In genomic region chr5:166722939-166723338, GRCh38 we compare ENCODE assay signal across 11 cellular contexts.
DNase-seq lines count a peak whose midpoint lies in the region; ATAC-seq, FAIRE-seq and TF ChIP-seq lines count a peak whose summit lies in the region.
"Had no signal": no experiment of that assay in that cellular context is flagged by ENCODE, and none has a peak within 500 bp of the region (broad histone marks: within the 10 kb centered on the region; RNA-seq: fewer than 3 reads in every experiment).

No MANE protein-coding gene starts in this region.

- intact Hi-C loops in K562 (cut with micrococcal nuclease), result no loop called here

- H3K9me3 ChIP-seq in GM23248 (ENCODE audit: low read depth) (no peaks in the 10 kb centered on the region), K562 (replicated peaks; ENCODE audit: control insufficient read depth, insufficient read depth, low read depth, low read length) (no peaks in the 10 kb centered on the region), liver (ENCODE audit: control insufficient read depth in 4 of 4, low read length in 3 of 4) (no peaks in the 10 kb centered on the region)
- H3K9me3 ChIP-seq: body of pancreas had no signal

- H4K20me1 ChIP-seq in GM23248 (ENCODE audit: insufficient read depth), result no peaks in the 10 kb centered on the region
- H4K20me1 ChIP-seq in K562 (replicated peaks; ENCODE audit: control insufficient read depth, insufficient read depth, low read length), result no peaks in the 10 kb centered on the region

- CTCF ChIA-PET in K562 (lab: Yijun Ruan, JAX; ENCODE audit: low intra/inter-chr PET ratio), result no interaction called here

- 47 to 70% methylated on average over 2 of the region's 2 CpGs for WGBS in GM23248 (ENCODE audit: low coverage in 1 of 2, low lambda C conversion rate in 2 of 2, missing lambda C conversion rate in 2 of 2), 2 experiments
- WGBS in K562 (ENCODE audit: insufficient coverage, low coverage, missing lambda C conversion rate), result 0% methylated on average over 2 of the region's 2 CpGs
- WGBS in liver, result 97% methylated on average over 2 of the region's 2 CpGs

- H3F3A ChIP-seq in GM23248 (ENCODE audit: insufficient read depth), result no peaks in the 10 kb centered on the region

- TF ChIP-seq RAD21 in K562 (CRISPR knock-in tag; conservative IDR thresholded peaks at IDR 0.05 in 1 of 2, IDR thresholded peaks at IDR 0.05 in 1 of 2), result no peak
- no peak for TF ChIP-seq RAD21 in liver (IDR thresholded peaks at IDR 0.05)

- FAIRE-seq in K562 (lab: Jason Lieb, UNC), result no peak

- ATAC-seq in K562 (no peak), HG02642 (IDR thresholded peaks at IDR 0.05; ENCODE audit: poor library complexity, unreplicated experiment) (no peak)
- ATAC-seq: activated T-cell treated with anti-CD3 and anti-CD28 coated beads, Interleukin-2, amount 50 U/mL, for 4 hours; body of pancreas had no signal

- POLR2A ChIA-PET in K562 (lab: Yijun Ruan, JAX), result no interaction called here

- no peak overlapping the region for H3K4me3 ChIP-seq in GM23248
- no peak overlapping the region for H3K4me3 ChIP-seq in NB4 (ENCODE audit: low read depth, low read length)
- no peak overlapping the region for H3K4me3 ChIP-seq in K562
- no peak overlapping the region for H3K4me3 ChIP-seq in liver (ENCODE audit: low read depth in 1 of 3, low read length in 3 of 3)
- H3K4me3 ChIP-seq: body of pancreas had no signal

- H3K27me3 ChIP-seq in GM23248 (replicated peaks; ENCODE audit: insufficient read depth) (no peaks in the 10 kb centered on the region), K562 (ENCODE audit: control insufficient read depth in 2 of 2, insufficient read depth in 2 of 2, low read length in 2 of 2) (no peaks in the 10 kb centered on the region), liver (ENCODE audit: control insufficient read depth in 4 of 4, insufficient read depth in 4 of 4, low read length in 3 of 4) (no peaks in the 10 kb centered on the region)
- H3K27me3 ChIP-seq: body of pancreas had no signal

- peak; percentile 2 for DNase-seq in GM23248
- DNase-seq in NB4 (ENCODE audit: low read depth), result peak; percentile 49
- DNase-seq in K562 (ENCODE audit: extremely low read depth in 1 of 4, low spot score in 3 of 4), result no peak
- no peak for DNase-seq in GDM1 (lab: John Stamatoyannopoulos, UW)
- no peak for DNase-seq in NCI-H1092 (lab: John Stamatoyannopoulos, UW)
- DNase-seq in activated CD8-positive, alpha-beta memory T cell treated with anti-CD3 and anti-CD28 coated beads, Interleukin-2, amount 50 U/mL, for 48 hours, result no peak
- DNase-seq: activated T-cell treated with anti-CD3 and anti-CD28 coated beads, Interleukin-2, amount 50 U/mL, for 4 hours; body of pancreas; NCI-H1092 treated with DMSO at 0.1 percent for 48 hours had no signal

- no peaks in the 10 kb centered on the region for H3K79me2 ChIP-seq in GM23248 (ENCODE audit: insufficient read depth)
- H3K79me2 ChIP-seq in K562 (ENCODE audit: control insufficient read depth, insufficient read depth, low read length), result no peaks in the 10 kb centered on the region

- TF ChIP-seq CTCF in NB4 (IDR thresholded peaks at IDR 0.05; ENCODE audit: low read depth, low read length) (no peak), K562 (IDR thresholded peaks at IDR 0.05 in 2 of 3, conservative IDR thresholded peaks at IDR 0.05 in 1 of 3; ENCODE audit: insufficient read depth in 2 of 3, low read depth in 1 of 3, low read length in 3 of 3) (no peak), liver (IDR thresholded peaks at IDR 0.05; ENCODE audit: low read depth, low read length, missing input control) (no peak)

- no peaks in the 10 kb centered on the region for H3K9me1 ChIP-seq in K562 (ENCODE audit: control insufficient read depth, insufficient read depth, low read length)

- H3K27ac ChIP-seq in GM23248 (no peak overlapping the region), K562 (ENCODE audit: extremely low read depth, low read depth, low read length) (no peak overlapping the region), liver (ENCODE audit: low read depth in 1 of 2, low read length in 2 of 2) (no peak overlapping the region)
- H3K27ac ChIP-seq: body of pancreas had no signal

- H3K9ac ChIP-seq in GM23248, result no peak overlapping the region
- H3K9ac ChIP-seq in K562 (ENCODE audit: insufficient read depth in 1 of 2, low read depth in 2 of 2, low read length in 2 of 2), result no peak overlapping the region
- H3K9ac ChIP-seq in liver (ENCODE audit: low read depth in 1 of 2, low read length in 2 of 2), result no peak overlapping the region

- H3K36me3 ChIP-seq in GM23248 (ENCODE audit: low read depth) (no peaks in the 10 kb centered on the region), K562 (ENCODE audit: control insufficient read depth, insufficient read depth, low read length) (no peaks in the 10 kb centered on the region), liver (ENCODE audit: control insufficient read depth in 4 of 4, insufficient read depth in 3 of 4, low read depth in 1 of 4, low read length in 3 of 4) (no peaks in the 10 kb centered on the region)

- H2AFZ ChIP-seq in GM23248 (no peak overlapping the region), K562 (ENCODE audit: low read depth, low read length) (no peak overlapping the region)

- H3K9me2 ChIP-seq in GM23248 (ENCODE audit: insufficient read depth), result no peaks in the 10 kb centered on the region

- H3K4me1 ChIP-seq in GM23248 (ENCODE audit: insufficient read depth) (no peaks in the 10 kb centered on the region), K562 (replicated peaks in 1 of 2; ENCODE audit: control insufficient read depth in 2 of 2, insufficient read depth in 2 of 2, low read length in 2 of 2) (no peaks in the 10 kb centered on the region), liver (ENCODE audit: control insufficient read depth in 4 of 4, insufficient read depth in 4 of 4, low read length in 3 of 4) (peaks cover 3 to 18% (median 16%) of the 10 kb centered on the region in 4 donors)
- H3K4me1 ChIP-seq: body of pancreas had no signal

- TF ChIP-seq EP300 in K562 (IDR thresholded peaks at IDR 0.05; ENCODE audit: low read length), result no peak

- BruUV-seq in K562 (replicated peaks; lab: Mats Ljungman, UMichigan), result no TSS peak

- TF ChIP-seq POLR2A in NB4 (IDR thresholded peaks at IDR 0.05; ENCODE audit: extremely low read depth, insufficient read length) (no peak), K562 (conservative IDR thresholded peaks at IDR 0.05) (no peak)

- in situ Hi-C loops in GM23248 (cut with MboI) (no loop called here), K562 (cut with MboI) (no loop called here)

- H3K4me2 ChIP-seq in GM23248 (ENCODE audit: unreplicated experiment) (no peak overlapping the region), K562 (ENCODE audit: insufficient read depth, low read length) (no peak overlapping the region)

TF ChIP-seq in K562, 482 proteins besides CTCF, POLR2A, EP300 and RAD21 (continues in another document):
- TF ChIP-seq SOX6 (IDR thresholded peaks at IDR 0.05) (0 out of 2 replicates have a peak, but pooled peaks have one; percentile 38), NCOA6 (IDR thresholded peaks at IDR 0.05) (no peak), ELK1 (CRISPR knock-in tag; IDR thresholded peaks at IDR 0.05) (no peak), HMBOX1 (IDR thresholded peaks at IDR 0.05) (peak; percentile 34; the same call in 1 of the 2 replicates), CHCHD3 (CRISPR knock-in tag; IDR thresholded peaks at IDR 0.05) (no peak)

TF ChIP-seq in liver, 16 proteins besides CTCF, POLR2A, EP300 and RAD21:
- TF ChIP-seq SP1 (IDR thresholded peaks at IDR 0.05) (no peak), ATF3 (IDR thresholded peaks at IDR 0.05) (peak; percentile 46)

Comparison
In these comparisons a context has a peak if more than half of its experiments do, and no peak if none do; other contexts are left out.
1. DNase-seq: peak in GM23248 (single experiment) and NB4 (single experiment); none in K562 (0 of 4), GDM1 (single experiment), NCI-H1092 (single experiment) and activated CD8-positive, alpha-beta memory T cell treated with anti-CD3 and anti-CD28 coated beads, Interleukin-2, amount 50 U/mL, for 48 hours (single experiment).